Comparison of ENCODE assay signal across 19 cellular contexts in the genomic region with DNA sequence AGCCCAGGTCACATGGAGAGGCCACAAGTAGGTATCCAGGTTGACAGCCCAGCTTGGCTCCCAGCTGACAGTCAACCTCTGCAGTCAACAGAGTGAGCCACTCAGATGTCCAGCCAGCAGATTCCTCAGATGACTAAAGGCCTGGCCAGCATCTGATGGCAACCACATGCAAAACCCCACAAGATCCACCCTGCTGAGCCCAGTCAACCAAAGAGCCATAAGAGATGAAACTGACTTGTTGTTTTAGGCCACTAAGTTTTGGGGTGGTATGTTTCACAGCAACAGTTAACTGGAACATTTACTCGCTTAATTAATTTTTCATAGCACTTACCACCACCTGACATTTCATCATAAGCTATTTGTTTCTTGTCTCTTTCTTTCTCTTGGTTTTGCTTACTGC.
"Had no signal": no experiment of that assay in that cellular context is flagged by ENCODE, and none has a peak within 500 bp of the region (broad histone marks: within the 10 kb centered on the region; RNA-seq: fewer than 3 reads in every experiment).

No MANE protein-coding gene starts in this region.

- H3K27me3 ChIP-seq: dorsolateral prefrontal cortex, esophagus muscularis mucosa, gastroesophageal sphincter, heart left ventricle, neutrophil, ovary, right atrium auricular region had no signal

- DNase-seq: activated CD4-positive, alpha-beta memory T cell treated with anti-CD3 and anti-CD28 coated beads, Interleukin-2, amount 10 ng/mL, durations not matched to agents 7 days and 5 days; activated CD4-positive, alpha-beta T cell treated with anti-CD3 and anti-CD28 coated beads for 48 hours; activated effector memory CD4-positive, alpha-beta T cell treated with Interleukin-2 at 50 U/mL for 16 hours; activated naive CD4-positive, alpha-beta T cell treated with anti-CD3 and anti-CD28 coated beads, Interleukin-2, amount 10 ng/mL, durations not matched to agents 7 days and 5 days; activated T-cell treated with anti-CD3 and anti-CD28 coated beads, Interleukin-2, amount 50 U/mL, for 72 hours; amygdala; central memory CD4-positive, alpha-beta T cell; dorsolateral prefrontal cortex; heart left ventricle; ovary; stimulated activated CD4-positive, alpha-beta T cell treated with anti-CD3 and anti-CD28 coated beads, Interleukin-4, amount 100 ng/mL, for 24 hours; stimulated activated naive CD8-positive, alpha-beta T cell treated with anti-CD3 and anti-CD28 coated beads, Interleukin-15, Interleukin-2, amounts not matched to agents 100 U/mL and 50 U/mL, for 24 hours; SW 1271 had no signal

- H3K27ac ChIP-seq: dorsolateral prefrontal cortex, esophagus muscularis mucosa, gastroesophageal sphincter, heart left ventricle, neutrophil, ovary, prostate gland, right atrium auricular region had no signal

- H3K9me3 ChIP-seq: esophagus muscularis mucosa, gastroesophageal sphincter, neutrophil, ovary, prostate gland, right atrium auricular region had no signal

- H3K4me3 ChIP-seq: dorsolateral prefrontal cortex, esophagus muscularis mucosa, gastroesophageal sphincter, heart left ventricle, lung, ovary, prostate gland, right atrium auricular region had no signal

- H3K4me1 ChIP-seq: esophagus muscularis mucosa, gastroesophageal sphincter, prostate gland, right atrium auricular region had no signal

- H3K36me3 ChIP-seq: esophagus muscularis mucosa, gastroesophageal sphincter, heart left ventricle, neutrophil, ovary, prostate gland, right atrium auricular region had no signal
